8 cellular contexts compared by ENCODE assay signal in genomic region chr11:2420502-2421225, GRCh38. TPM values are rescaled to one million over a fixed set of nuclear protein-coding genes. Genes with fewer than 3 reads are reported as not detected.
DNase-seq lines count a peak whose midpoint lies in the region; ATAC-seq and FAIRE-seq lines count a peak whose summit lies in the region.
"Had no signal": no experiment of that assay in that cellular context is flagged by ENCODE, and none has a peak within 500 bp of the region (broad histone marks: within the 10 kb centered on the region; RNA-seq: fewer than 3 reads in every experiment).

No MANE protein-coding gene starts in this region.

- H3K9ac ChIP-seq in Karpas-422 (ENCODE audit: low read length) (peak overlapping the region; percentile 20; the same call in 1 of the 2 replicates), neuronal stem cell (ENCODE audit: low read depth, low read length, poor library complexity) (peak overlapping the region; percentile 86), stomach smooth muscle (ENCODE audit: low read length in 2 of 2) (peak overlapping the region in 1 of 2 donors; percentile 21)

- no peak overlapping the region; the same call in 1 of the 2 replicates for H2AFZ ChIP-seq in Karpas-422 (ENCODE audit: low read length)
- H2AFZ ChIP-seq in neuronal stem cell (ENCODE audit: low read length) = peak overlapping the region; percentile 99

- H4K8ac ChIP-seq in neuronal stem cell (ENCODE audit: low read depth, low read length) = peak overlapping the region; percentile 100

- peak; percentile 78 for ATAC-seq in GM18511 (IDR thresholded peaks at IDR 0.05; ENCODE audit: unreplicated experiment)

- H3K4me2 ChIP-seq in Karpas-422 (ENCODE audit: low read depth, low read length, poor library complexity, severe bottlenecking) (no peak overlapping the region), neuronal stem cell (ENCODE audit: insufficient read depth, low read length, poor library complexity, severe bottlenecking) (peak overlapping the region; percentile 11)

- peak overlapping the region; percentile 94 for H4K91ac ChIP-seq in neuronal stem cell (ENCODE audit: low read depth, low read length, poor library complexity)

- H3K36me3 ChIP-seq in Karpas-422 (ENCODE audit: insufficient read depth, low read length) (no peaks in the 10 kb centered on the region), neuronal stem cell (replicated peaks in 1 of 2; ENCODE audit: control insufficient read depth in 2 of 2, insufficient read depth in 2 of 2, low read length in 2 of 2) (no peaks in the 10 kb centered on the region), stomach smooth muscle (ENCODE audit: control insufficient read depth in 2 of 2, insufficient read depth in 2 of 2, low read length in 2 of 2) (no peaks in the 10 kb centered on the region)

- no peaks in the 10 kb centered on the region for H3K79me2 ChIP-seq in Karpas-422 (ENCODE audit: low read length)

- peak overlapping the region; percentile 68 for H3K23ac ChIP-seq in neuronal stem cell (ENCODE audit: low read depth, low read length, poor library complexity)

- H3K4ac ChIP-seq in neuronal stem cell (ENCODE audit: low read length) = peak overlapping the region; percentile 98

- peak overlapping the region; percentile 91 for H2BK12ac ChIP-seq in neuronal stem cell (ENCODE audit: low read length)

- H2BK15ac ChIP-seq in neuronal stem cell (ENCODE audit: low read length) = peak overlapping the region; percentile 100

- peaks cover 20% of the 10 kb centered on the region for H3K4me1 ChIP-seq in Karpas-422 (ENCODE audit: low read length)
- peaks cover 4 to 10% of the 10 kb centered on the region in 2 donors for H3K4me1 ChIP-seq in neuronal stem cell (ENCODE audit: control insufficient read depth in 2 of 2, insufficient read depth in 1 of 2, low read depth in 1 of 2, low read length in 2 of 2)
- peaks cover 14% of the 10 kb centered on the region for H3K4me1 ChIP-seq in stomach smooth muscle (ENCODE audit: control insufficient read depth, insufficient read depth, low read length)

- 0 out of 2 replicates have a peak, but pooled peaks cover 4% of the 10 kb centered on the region for H4K20me1 ChIP-seq in Karpas-422 (ENCODE audit: insufficient read depth, low read depth, low read length)

- peak overlapping the region; percentile 94 for H3K14ac ChIP-seq in neuronal stem cell (ENCODE audit: low read length)

- peak overlapping the region; percentile 99 for H2AK5ac ChIP-seq in neuronal stem cell (ENCODE audit: low read depth, low read length)

- no peak overlapping the region for H3K4me3 ChIP-seq in Karpas-422 (ENCODE audit: low read length)
- H3K4me3 ChIP-seq in neuronal stem cell (ENCODE audit: low read length in 2 of 2) = no peak overlapping the region
- H3K4me3 ChIP-seq in stomach smooth muscle (ENCODE audit: low read length in 2 of 2) = peak overlapping the region in 1 of 2 donors; percentile 15

- H3K27me3 ChIP-seq in Karpas-422 (ENCODE audit: low read length) (no peaks in the 10 kb centered on the region), neuronal stem cell (ENCODE audit: control insufficient read depth in 3 of 3, insufficient read depth in 3 of 3, low read depth in 1 of 3, low read length in 3 of 3) (no peaks in the 10 kb centered on the region), stomach smooth muscle (ENCODE audit: control insufficient read depth in 1 of 2, insufficient read depth in 2 of 2, low read length in 2 of 2) (peaks cover 0 to 2% of the 10 kb centered on the region in 2 donors)

- H3K27ac ChIP-seq in Karpas-422 (ENCODE audit: low read length) (no peak overlapping the region), neuronal stem cell (replicated peaks; ENCODE audit: low read length) (no peak overlapping the region), stomach smooth muscle (ENCODE audit: low read length) (peak overlapping the region; percentile 46)

- peak overlapping the region; percentile 95 for H3K18ac ChIP-seq in neuronal stem cell (ENCODE audit: low read length)

- H3K79me1 ChIP-seq in neuronal stem cell (ENCODE audit: low read depth, low read length) = peaks cover 2% of the 10 kb centered on the region

- no CpG with 5 or more reads among the region's 44 CpGs for WGBS in neuronal stem cell (ENCODE audit: extremely low coverage in 2 of 2, insufficient read length in 2 of 2, insufficient replicate concordance in 1 of 2), 2 donors

- FAIRE-seq in RCC 7860 (lab: Jason Lieb, UNC) = no peak
- FAIRE-seq: islet of Langerhans had no signal

- peak overlapping the region; percentile 95 for H2BK5ac ChIP-seq in neuronal stem cell (ENCODE audit: low read length)

- no peaks in the 10 kb centered on the region for H3K9me3 ChIP-seq in Karpas-422 (ENCODE audit: low read length)
- no peaks in the 10 kb centered on the region for H3K9me3 ChIP-seq in neuronal stem cell (replicated peaks in 1 of 2; ENCODE audit: control insufficient read depth in 2 of 2, insufficient read depth in 1 of 2, low read depth in 1 of 2, low read length in 2 of 2)
- H3K9me3 ChIP-seq in stomach smooth muscle (ENCODE audit: control insufficient read depth in 2 of 2, low read length in 2 of 2) = no peaks in the 10 kb centered on the region

- DNase-seq in Karpas-422 = peak; percentile 92
- DNase-seq in RCC 7860 (ENCODE audit: low spot score) = peak; percentile 43
- DNase-seq in activated T-helper 1 cell treated with anti-CD3 and anti-CD28 coated beads, Interleukin-2, amount 50 U/mL, for 16 hours (ENCODE audit: low read depth in 1 of 2, low spot score in 1 of 2) = peak; percentile 44 to 56
- DNase-seq in fibroblast of the conjunctiva (ENCODE audit: low read depth) = peak; percentile 59
- peak; percentile 77 for DNase-seq in neuronal stem cell (ENCODE audit: low spot score)

- peak overlapping the region; percentile 93 for H2BK120ac ChIP-seq in neuronal stem cell (ENCODE audit: low read depth, low read length)

- H3K9me2 ChIP-seq in Karpas-422 (replicated peaks; ENCODE audit: insufficient read depth, low read length) = no peaks in the 10 kb centered on the region

RNA-seq across cellular contexts. Expression of gene TSSC4, which starts 20.1 kb away (rescaled TPM):
- total RNA-seq in Karpas-422 (2014; rRNA removed; shearing (Covaris generic); ENCODE audit: low replicate concordance) = 25.3 and 47.5 TPM in 2 replicates
- polyA plus RNA-seq in neuronal stem cell (2013, experiment 1 of 2) = 50.8 TPM
- 54.1 TPM for polyA plus RNA-seq in neuronal stem cell (2013, experiment 2 of 2)

RNA-seq across cellular contexts. Expression of gene TRPM5, which starts 23.6 kb away (rescaled TPM):
- total RNA-seq in Karpas-422 (2014; rRNA removed; shearing (Covaris generic); ENCODE audit: low replicate concordance) = not detected in 2 replicates
- 0.01 TPM for polyA plus RNA-seq in neuronal stem cell (2013, experiment 1 of 2)
- polyA plus RNA-seq in neuronal stem cell (2013, experiment 2 of 2) = 0.01 TPM

RNA-seq across cellular contexts. Expression of gene KCNQ1, which starts 24.1 kb away (rescaled TPM):
- not detected in 2 replicates for total RNA-seq in Karpas-422 (2014; rRNA removed; shearing (Covaris generic); ENCODE audit: low replicate concordance)
- polyA plus RNA-seq in neuronal stem cell (2013, experiment 1 of 2) = 1.2 TPM
- polyA plus RNA-seq in neuronal stem cell (2013, experiment 2 of 2) = 1.1 TPM

RNA-seq across cellular contexts. Expression of gene CD81, which starts 43.6 kb away (rescaled TPM):
- 356 and 467 TPM in 2 replicates for total RNA-seq in Karpas-422 (2014; rRNA removed; shearing (Covaris generic); ENCODE audit: low replicate concordance)
- polyA plus RNA-seq in neuronal stem cell (2013, experiment 1 of 2) = 200 TPM
- polyA plus RNA-seq in neuronal stem cell (2013, experiment 2 of 2) = 195 TPM
